10 cellular contexts compared by ENCODE assay signal in genomic region chr3:30643763-30644462, GRCh38. TPM values are rescaled to one million over a fixed set of nuclear protein-coding genes. Genes with fewer than 3 reads are reported as not detected.
DNase-seq lines count a peak whose midpoint lies in the region; ATAC-seq and TF ChIP-seq lines count a peak whose summit lies in the region.
"Had no signal": no experiment of that assay in that cellular context is flagged by ENCODE, and none has a peak within 500 bp of the region (broad histone marks: within the 10 kb centered on the region; RNA-seq: fewer than 3 reads in every experiment).

No MANE protein-coding gene starts in this region.

- H3K27ac ChIP-seq in ACC112 (ENCODE audit: low read depth, low read length) (peak overlapping the region; percentile 72), Peyer's patch (peak overlapping the region; percentile 72 to 83 (median 77))

- H3K4me1 ChIP-seq in ACC112 (ENCODE audit: control insufficient read depth, insufficient read depth, low read length, unreplicated experiment) (peaks cover 64% of the 10 kb centered on the region), Peyer's patch (peaks cover 0 to 77% (median 45%) of the 10 kb centered on the region in 4 donors)
- H3K4me1 ChIP-seq: prostate gland had no signal

- peaks cover 47% of the 10 kb centered on the region for H3K36me3 ChIP-seq in ACC112 (ENCODE audit: insufficient read depth, low read length)
- H3K36me3 ChIP-seq in Peyer's patch = peaks cover 0 to 40% (median 0%) of the 10 kb centered on the region in 3 donors
- H3K36me3 ChIP-seq: prostate gland had no signal

- H3K4me3 ChIP-seq in ACC112 (ENCODE audit: low read depth, low read length) = no peak overlapping the region
- no peak overlapping the region for H3K4me3 ChIP-seq in Peyer's patch
- H3K4me3 ChIP-seq: prostate gland had no signal

- no peaks in the 10 kb centered on the region for H3K27me3 ChIP-seq in ACC112 (ENCODE audit: insufficient read depth, low read length)
- H3K27me3 ChIP-seq in Peyer's patch = no peaks in the 10 kb centered on the region

- DNase-seq in Peyer's patch = peak in 2 of 3 donors; percentile 82 to 90
- peak; percentile 62 for DNase-seq in central memory CD4-positive, alpha-beta T cell
- DNase-seq in omental fat pad (ENCODE audit: low spot score) = no peak
- no peak for DNase-seq in erythroblast (lab: John Stamatoyannopoulos, UW)
- no peak for DNase-seq in AML-193 (lab: John Stamatoyannopoulos, UW)

- ATAC-seq in omental fat pad (ENCODE audit: low FRiP score) (peak; percentile 52), HG03342 (IDR thresholded peaks at IDR 0.05; ENCODE audit: unreplicated experiment) (no peak), GM19395 (IDR thresholded peaks at IDR 0.05; ENCODE audit: unreplicated experiment) (no peak)
- ATAC-seq: HCT116 had no signal

- H3K79me2 ChIP-seq in ACC112 (ENCODE audit: control insufficient read depth, insufficient read depth, low read length, unreplicated experiment) = peaks cover 93% of the 10 kb centered on the region

- TF ChIP-seq CTCF in Peyer's patch (IDR thresholded peaks at IDR 0.05) = no peak
- TF ChIP-seq CTCF in omental fat pad (IDR thresholded peaks at IDR 0.05) = no peak

- H3K9me3 ChIP-seq in Peyer's patch = no peaks in the 10 kb centered on the region
- H3K9me3 ChIP-seq: prostate gland had no signal

- TF ChIP-seq POLR2A in Peyer's patch (IDR thresholded peaks at IDR 0.05) = no peak
- no peak for TF ChIP-seq POLR2A in erythroblast (IDR thresholded peaks at IDR 0.05; ENCODE audit: low read length)

- H2AFZ ChIP-seq in ACC112 (ENCODE audit: low read length, unreplicated experiment) = no peak overlapping the region

RNA-seq across cellular contexts. Expression of gene TGFBR2, which starts 37.5 kb away (rescaled TPM):
- total RNA-seq in Peyer's patch (100 to 1,000 TPM in 2 of 4 donors, 10 to 100 TPM in 2; 51.8 to 127 (median 105) TPM), omental fat pad (100 to 1,000 TPM; 281 to 587 (median 369) TPM)

Comparison
In these comparisons a context has a peak if more than half of its experiments do, and no peak if none do; other contexts are left out.
1. DNase-seq: peak in Peyer's patch (2 of 3) and central memory CD4-positive, alpha-beta T cell (single experiment); none in omental fat pad (single experiment), erythroblast (0 of 2) and AML-193 (0 of 2).